ENCODE assay signal across 27 cellular contexts in genomic region chr10:82558208-82558607, GRCh38.
A peak's percentile ranks its signal among the peaks of the same experiment; 100 is the strongest.
DNase-seq lines count a peak whose midpoint lies in the region; ATAC-seq, FAIRE-seq and TF ChIP-seq lines count a peak whose summit lies in the region.
"Had no signal": no experiment of that assay in that cellular context is flagged by ENCODE, and none has a peak within 500 bp of the region (broad histone marks: within the 10 kb centered on the region; RNA-seq: fewer than 3 reads in every experiment).

No MANE protein-coding gene starts in this region.

- H3K36me3 ChIP-seq in SK-N-MC (ENCODE audit: insufficient read depth, low read length) (no peaks in the 10 kb centered on the region), endothelial cell of umbilical vein (ENCODE audit: control insufficient read depth in 2 of 2, extremely low read depth in 1 of 2, insufficient read depth in 2 of 2, low read length in 2 of 2) (no peaks in the 10 kb centered on the region), H7 (replicated peaks; ENCODE audit: control insufficient read depth, insufficient read depth, low read length) (no peaks in the 10 kb centered on the region)
- H3K36me3 ChIP-seq: esophagus muscularis mucosa, gastroesophageal sphincter, MG63, pancreas, right lobe of liver, thyroid gland had no signal

- ATAC-seq in GM18907 (IDR thresholded peaks at IDR 0.05; ENCODE audit: unreplicated experiment), result no peak
- ATAC-seq: activated CD8-positive, alpha-beta T cell treated with anti-CD3 and anti-CD28 coated beads, Interleukin-2, amount 10 ng/mL, durations not matched to agents 7 days and 5 days; gastroesophageal sphincter; K562; right lobe of liver; stimulated activated naive CD8-positive, alpha-beta T cell treated with anti-CD3 and anti-CD28 coated beads, Interleukin-15, Interleukin-2, amounts not matched to agents 100 U/mL and 50 U/mL, for 24 hours had no signal

- BruUV-seq in endothelial cell of umbilical vein (replicated peaks; lab: Mats Ljungman, UMichigan), result no TSS peak

- FAIRE-seq in endothelial cell of umbilical vein (lab: Jason Lieb, UNC), result no peak
- FAIRE-seq: colon, islet of Langerhans, K562, pancreas had no signal

- H3K9ac ChIP-seq in SK-N-MC (ENCODE audit: insufficient read length), result no peak overlapping the region
- H3K9ac ChIP-seq in endothelial cell of umbilical vein (replicated peaks; ENCODE audit: extremely low read depth, insufficient read depth, low read length), result no peak overlapping the region

- H3K9me3 ChIP-seq in SK-N-MC (ENCODE audit: low read depth, low read length), result no peaks in the 10 kb centered on the region
- H3K9me3 ChIP-seq in endothelial cell of umbilical vein (replicated peaks; ENCODE audit: control insufficient read depth, insufficient read depth, low read length), result no peaks in the 10 kb centered on the region
- H3K9me3 ChIP-seq: esophagus muscularis mucosa, gastroesophageal sphincter, MG63, pancreas, right lobe of liver, thyroid gland had no signal

- H3K27ac ChIP-seq in SK-N-MC (peak overlapping the region; percentile 67; the same call in 1 of the 2 replicates), endothelial cell of umbilical vein (ENCODE audit: insufficient read depth, low read depth, low read length) (no peak overlapping the region)
- H3K27ac ChIP-seq: esophagus muscularis mucosa, gastroesophageal sphincter, pancreas, right lobe of liver, thyroid gland had no signal

- H3K27me3 ChIP-seq in endothelial cell of umbilical vein (ENCODE audit: control insufficient read depth in 2 of 2, insufficient read depth in 2 of 2, low read length in 2 of 2) (no peaks in the 10 kb centered on the region), H7 (ENCODE audit: control insufficient read depth, insufficient read depth, low read length) (no peaks in the 10 kb centered on the region)
- H3K27me3 ChIP-seq: esophagus muscularis mucosa, gastroesophageal sphincter, MG63, pancreas, right lobe of liver, thyroid gland had no signal

- peak; percentile 31 for DNase-seq in H4 (ENCODE audit: low spot score)
- DNase-seq in SK-N-MC (ENCODE audit: low read depth, low spot score), result no peak
- DNase-seq in endothelial cell of umbilical vein (ENCODE audit: low read depth, low spot score), result peak; percentile 4
- peak; percentile 20 for DNase-seq in renal cortical epithelial cell (ENCODE audit: low read depth)
- DNase-seq in activated CD8-positive, alpha-beta memory T cell treated with anti-CD3 and anti-CD28 coated beads, Interleukin-2, amount 50 U/mL, for 4 hours, result no peak
- DNase-seq in H7, result no peak
- DNase-seq: activated CD8-positive, alpha-beta T cell treated with anti-CD3 and anti-CD28 coated beads, Interleukin-2, amount 10 ng/mL, durations not matched to agents 7 days and 5 days; activated T-cell treated with anti-CD3 and anti-CD28 coated beads, Interleukin-2, amount 50 U/mL, for 24 hours; CD4-positive, CD25-positive, alpha-beta regulatory T cell; DMS 273 treated with DMSO at 0.1 percent for 48 hours; effector memory CD4-positive, alpha-beta T cell; hypothalamus; MG63; NCI-H187; NCI-H69; pancreas; right lobe of liver; SHP77; stimulated activated naive CD8-positive, alpha-beta T cell treated with anti-CD3 and anti-CD28 coated beads, Interleukin-15, Interleukin-2, amounts not matched to agents 100 U/mL and 50 U/mL, for 24 hours; T-helper 1 cell; thyroid gland had no signal

- no peak overlapping the region for H3K4me2 ChIP-seq in endothelial cell of umbilical vein (ENCODE audit: insufficient read depth, low read length)

- no peaks in the 10 kb centered on the region for H3K79me2 ChIP-seq in endothelial cell of umbilical vein (ENCODE audit: control insufficient read depth, insufficient read depth, low read length)

- CTCF ChIA-PET in endothelial cell of umbilical vein (lab: Charles Lee), result no interaction called here

- H3K4me1 ChIP-seq in endothelial cell of umbilical vein (ENCODE audit: control insufficient read depth, extremely low read depth, insufficient read depth, low read length), result no peaks in the 10 kb centered on the region
- H3K4me1 ChIP-seq: esophagus muscularis mucosa, gastroesophageal sphincter, pancreas, right lobe of liver, thyroid gland had no signal

- POLR2A ChIA-PET in endothelial cell of umbilical vein (lab: Charles Lee), result no interaction called here

- peak overlapping the region; percentile 38 for H2AFZ ChIP-seq in endothelial cell of umbilical vein (ENCODE audit: low read depth, low read length)

- H4K20me1 ChIP-seq in endothelial cell of umbilical vein (replicated peaks; ENCODE audit: control insufficient read depth, extremely low read depth, insufficient read depth, low read length), result no peaks in the 10 kb centered on the region

- no peak for TF ChIP-seq POLR2A in endothelial cell of umbilical vein (IDR thresholded peaks at IDR 0.05; ENCODE audit: low read depth, low read length)

- no peak for TF ChIP-seq CTCF in endothelial cell of umbilical vein (IDR thresholded peaks at IDR 0.05; ENCODE audit: extremely low read depth in 1 of 2, insufficient read depth in 1 of 2, low read depth in 1 of 2, low read length in 2 of 2)

- dilution Hi-C loops in endothelial cell of umbilical vein (cut with MboI; ENCODE audit: extremely low pct_ligation_motif_present, low sequenced_read_pairs), result no loop called here

- intact Hi-C loops in endothelial cell of umbilical vein (cut with micrococcal nuclease), result no loop called here

- no peaks in the 10 kb centered on the region for H3K9me1 ChIP-seq in endothelial cell of umbilical vein (replicated peaks; ENCODE audit: control insufficient read depth, extremely low read depth, insufficient read depth, low read length)

- H3K4me3 ChIP-seq in SK-N-MC (no peak overlapping the region), endothelial cell of umbilical vein (replicated peaks in 1 of 3; ENCODE audit: insufficient read depth in 1 of 3, low read depth in 1 of 3, low read length in 3 of 3) (no peak overlapping the region), H7 (ENCODE audit: insufficient read depth, low read depth, low read length) (no peak overlapping the region)
- H3K4me3 ChIP-seq: esophagus muscularis mucosa, gastroesophageal sphincter, K562, MG63, pancreas, right lobe of liver, thyroid gland had no signal

TF ChIP-seq in endothelial cell of umbilical vein, 7 proteins besides CTCF, POLR2A, EP300 and RAD21:
- TF ChIP-seq GATA2 (IDR thresholded peaks at IDR 0.05; ENCODE audit: insufficient read depth, insufficient read length, low read depth, low read length), result peak; percentile 69
- TF ChIP-seq FOS (IDR thresholded peaks at IDR 0.05; ENCODE audit: borderline replicate concordance, insufficient read depth, low read length), result peak; percentile 36
- no peak for TF ChIP-seq EZH2 (IDR thresholded peaks at IDR 0.05; ENCODE audit: borderline replicate concordance, low read depth, low read length, severe bottlenecking)
- TF ChIP-seq JUN (IDR thresholded peaks at IDR 0.05; ENCODE audit: borderline replicate concordance, insufficient read depth, insufficient read length, low read depth), result no peak
- TF ChIP-seq MYC (IDR thresholded peaks at IDR 0.05; ENCODE audit: low read depth, low read length), result no peak

Comparison
In these comparisons a context has a peak if more than half of its experiments do, and no peak if none do; other contexts are left out.
1. DNase-seq: peak in H4 (single experiment), endothelial cell of umbilical vein (single experiment) and renal cortical epithelial cell (single experiment); none in SK-N-MC (single experiment), activated CD8-positive, alpha-beta memory T cell treated with anti-CD3 and anti-CD28 coated beads, Interleukin-2, amount 50 U/mL, for 4 hours (single experiment) and H7 (single experiment).